In genomic region chr12:131897276-131897675, GRCh38 we compare ENCODE assay signal across 9 cellular contexts. TPM values are rescaled to one million over a fixed set of nuclear protein-coding genes. Genes with fewer than 3 reads are reported as not detected.
DNase-seq lines count a peak whose midpoint lies in the region; ATAC-seq and TF ChIP-seq lines count a peak whose summit lies in the region.
"Had no signal": no experiment of that assay in that cellular context is flagged by ENCODE, and none has a peak within 500 bp of the region (broad histone marks: within the 10 kb centered on the region; RNA-seq: fewer than 3 reads in every experiment).

No MANE protein-coding gene starts in this region.

- no peak overlapping the region for H2AFZ ChIP-seq in neural progenitor cell (replicated peaks)

- no peak overlapping the region for H3K4me2 ChIP-seq in neural progenitor cell

- ATAC-seq in GM18858 (IDR thresholded peaks at IDR 0.05; ENCODE audit: unreplicated experiment) = no peak
- ATAC-seq in GM19395 (IDR thresholded peaks at IDR 0.05; ENCODE audit: unreplicated experiment) = no peak

- peaks cover 57% of the 10 kb centered on the region for H3K79me2 ChIP-seq in neural progenitor cell (ENCODE audit: low read depth)

- H4K20me1 ChIP-seq in neural progenitor cell (ENCODE audit: low read depth) = peaks cover 65% of the 10 kb centered on the region

- H3K4me3 Mint-ChIP-seq in neural progenitor cell = peak overlapping the region; percentile 69

- H3K9ac ChIP-seq in endocrine pancreas (ENCODE audit: control insufficient read depth, insufficient read depth, low read length) (peak overlapping the region; percentile 82), neural progenitor cell (no peak overlapping the region)

- peaks cover 2% of the 10 kb centered on the region for H3K36me3 Mint-ChIP-seq in neural progenitor cell

- H3K27ac Mint-ChIP-seq in neural progenitor cell = peak overlapping the region; percentile 37
- H3K27ac Mint-ChIP-seq: activated naive CD4-positive, alpha-beta T cell treated with anti-CD3 and anti-CD28 coated beads for 36 hours had no signal

- H3K9me3 ChIP-seq in AG04450 (ENCODE audit: control insufficient read depth, insufficient read depth, low read length) (no peaks in the 10 kb centered on the region; the same call in 1 of the 2 replicates), KOPT-K1 (ENCODE audit: insufficient read depth, low read length, poor library complexity, severe bottlenecking) (no peaks in the 10 kb centered on the region), endocrine pancreas (ENCODE audit: control insufficient read depth, low read length) (no peaks in the 10 kb centered on the region), neural progenitor cell (ENCODE audit: low read depth) (no peaks in the 10 kb centered on the region)

- H3K4me1 Mint-ChIP-seq in neural progenitor cell = peaks cover 13% of the 10 kb centered on the region

- H3F3A ChIP-seq in neural progenitor cell (ENCODE audit: low read depth) = peaks cover 8% of the 10 kb centered on the region

- peak overlapping the region; percentile 96 for H3K27ac ChIP-seq in AG04450 (ENCODE audit: low read depth, low read length)
- H3K27ac ChIP-seq in KOPT-K1 (ENCODE audit: low read depth, low read length, poor library complexity, severe bottlenecking) = peak overlapping the region; percentile 70
- no peak overlapping the region for H3K27ac ChIP-seq in neural progenitor cell

- H3K36me3 ChIP-seq in KOPT-K1 (ENCODE audit: insufficient read depth, low read length) (peaks cover 22% of the 10 kb centered on the region; the same call in 1 of the 2 replicates), endocrine pancreas (ENCODE audit: control insufficient read depth, insufficient read depth, low read length) (no peaks in the 10 kb centered on the region), neural progenitor cell (no peaks in the 10 kb centered on the region)

- H3K27me3 ChIP-seq in AG04450 (ENCODE audit: control insufficient read depth, insufficient read depth, low read length) (no peaks in the 10 kb centered on the region), endocrine pancreas (ENCODE audit: control insufficient read depth, insufficient read depth, low read length) (no peaks in the 10 kb centered on the region), neural progenitor cell (no peaks in the 10 kb centered on the region)

- peaks cover 5% of the 10 kb centered on the region for H3K27me3 Mint-ChIP-seq in neural progenitor cell (ENCODE audit: insufficient read depth, low read depth)

- no peaks in the 10 kb centered on the region for H3K9me3 Mint-ChIP-seq in neural progenitor cell
- H3K9me3 Mint-ChIP-seq: activated naive CD4-positive, alpha-beta T cell treated with anti-CD3 and anti-CD28 coated beads for 36 hours had no signal

- DNase-seq in AG04450 (ENCODE audit: low read depth, low spot score) (no peak), neural progenitor cell (ENCODE audit: low spot score) (no peak), NCI-H2081 treated with DMSO at 0.1 percent for 48 hours (lab: John Stamatoyannopoulos, UW) (no peak), NCI-H524 treated with DMSO at 0.1 percent for 48 hours (lab: John Stamatoyannopoulos, UW) (no peak)
- DNase-seq: activated naive CD4-positive, alpha-beta T cell treated with anti-CD3 and anti-CD28 coated beads for 36 hours had no signal

- CTCF ChIA-PET in AG04450 (lab: Charles Lee) = no interaction called here

- no peaks in the 10 kb centered on the region for H3K4me1 ChIP-seq in endocrine pancreas (ENCODE audit: control insufficient read depth, insufficient read depth, low read length)
- peaks cover 9% of the 10 kb centered on the region for H3K4me1 ChIP-seq in neural progenitor cell

- TF ChIP-seq CTCF in AG04450 (IDR thresholded peaks at IDR 0.05; ENCODE audit: low read depth, low read length) (no peak), neural progenitor cell (IDR thresholded peaks at IDR 0.05) (no peak)

- POLR2A ChIA-PET in AG04450 (lab: Yijun Ruan, JAX) = interaction anchor here (0.7 to 1.4 kb wide), 3 partner anchors 14 to 69 kb away, joined by 4 to 7 read pairs (median 6); no protein-coding TSS in a partner anchor

- H3K4me3 ChIP-seq in AG04450 (ENCODE audit: low read depth, low read length) (no peak overlapping the region), endocrine pancreas (ENCODE audit: control insufficient read depth, insufficient read depth, low read length) (no peak overlapping the region), neural progenitor cell (no peak overlapping the region)

RNA-seq across cellular contexts. Expression of gene ULK1, which starts 2.9 kb away (rescaled TPM):
- 4.6 and 6.6 TPM in 2 replicates for polyA plus RNA-seq in AG04450 (2011; rRNA removed)
- 4.0 and 4.5 TPM in 2 replicates for polyA minus RNA-seq in AG04450 (2011; rRNA and poly(A)+ RNA removed)
- total RNA-seq in neural progenitor cell (ENCODE audit: low replicate concordance) = 4.9 and 16.0 TPM in 2 replicates

RNA-seq across cellular contexts. Expression of gene PUS1, which starts 31.8 kb away (rescaled TPM):
- polyA plus RNA-seq in AG04450 (2011; rRNA removed) = 11.4 and 13.7 TPM in 2 replicates
- polyA minus RNA-seq in AG04450 (2011; rRNA and poly(A)+ RNA removed) = 10.5 and 15.2 TPM in 2 replicates
- 15.9 and 17.8 TPM in 2 replicates for total RNA-seq in neural progenitor cell (ENCODE audit: low replicate concordance)

RNA-seq across cellular contexts. Expression of gene EP400, which starts 52.5 kb away (rescaled TPM):
- 5.4 and 7.3 TPM in 2 replicates for polyA plus RNA-seq in AG04450 (2011; rRNA removed)
- polyA minus RNA-seq in AG04450 (2011; rRNA and poly(A)+ RNA removed) = 12.8 and 13.9 TPM in 2 replicates
- 16.3 and 21.2 TPM in 2 replicates for total RNA-seq in neural progenitor cell (ENCODE audit: low replicate concordance)
